8 cellular contexts compared by ENCODE assay signal in the genomic region with DNA sequence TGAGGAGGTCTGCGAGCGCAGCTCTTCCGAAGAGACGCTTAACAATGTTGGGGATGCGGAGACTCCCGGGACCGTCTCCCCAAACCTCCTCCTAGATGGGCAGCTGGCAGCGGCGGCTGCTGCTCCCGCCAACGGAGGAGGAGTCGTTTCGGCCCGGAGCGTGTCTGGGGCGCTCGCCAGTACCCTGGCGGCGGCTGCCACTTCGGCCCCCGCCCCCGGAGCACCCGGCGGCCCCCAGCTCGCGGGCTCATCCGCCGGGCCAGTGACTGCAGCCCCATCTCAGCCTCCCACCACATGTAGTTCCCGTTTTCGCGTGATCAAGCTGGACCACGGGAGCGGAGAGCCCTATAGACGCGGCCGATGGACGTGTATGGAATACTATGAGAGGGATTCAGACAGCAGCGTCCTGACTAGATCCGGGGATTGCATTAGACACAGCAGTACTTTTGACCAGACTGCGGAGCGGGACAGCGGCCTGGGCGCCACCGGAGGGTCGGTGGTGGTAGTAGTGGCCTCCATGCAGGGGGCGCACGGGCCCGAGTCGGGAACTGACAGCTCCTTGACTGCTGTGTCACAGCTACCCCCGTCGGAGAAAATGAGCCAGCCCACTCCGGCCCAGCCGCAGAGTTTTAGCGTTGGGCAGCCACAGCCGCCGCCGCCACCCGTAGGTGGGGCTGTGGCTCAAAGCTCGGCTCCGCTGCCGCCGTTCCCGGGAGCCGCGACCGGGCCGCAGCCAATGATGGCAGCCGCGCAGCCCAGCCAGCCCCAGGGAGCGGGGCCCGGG. TPM values are rescaled to one million over a fixed set of nuclear protein-coding genes. Genes with fewer than 3 reads are reported as not detected.
DNase-seq lines count a peak whose midpoint lies in the region; ATAC-seq lines count a peak whose summit lies in the region.

No MANE protein-coding gene starts in this region.

- H3K27ac ChIP-seq in ACC112 (ENCODE audit: low read depth, low read length) (peak overlapping the region; percentile 97), mesodermal cell (ENCODE audit: low read depth, low read length, severe bottlenecking) (peak overlapping the region; percentile 98)

- no peaks in the 10 kb centered on the region for H3K27me3 ChIP-seq in ACC112 (ENCODE audit: insufficient read depth, low read length)
- H3K27me3 ChIP-seq in endocrine pancreas (ENCODE audit: control insufficient read depth, insufficient read depth, low read length) = no peaks in the 10 kb centered on the region

- ATAC-seq in GM18502 (IDR thresholded peaks at IDR 0.05; ENCODE audit: poor library complexity, unreplicated experiment) (peak; percentile 39), HG03045 (IDR thresholded peaks at IDR 0.05; ENCODE audit: unreplicated experiment) (peak; percentile 32)

- 0% methylated on average over 58 to 59 of the region's 71 CpGs for WGBS in mesodermal cell (ENCODE audit: insufficient coverage in 2 of 2), 2 experiments

- peak overlapping the region; percentile 90 for H3K4me3 ChIP-seq in ACC112 (ENCODE audit: low read depth, low read length)
- peak overlapping the region; percentile 50 for H3K4me3 ChIP-seq in endocrine pancreas (ENCODE audit: control insufficient read depth, insufficient read depth, low read length)
- H3K4me3 ChIP-seq in mesodermal cell (ENCODE audit: extremely low read depth, insufficient read depth, low read length, poor library complexity, severe bottlenecking) = peak overlapping the region; percentile 95

- no peak overlapping the region for H2AFZ ChIP-seq in ACC112 (ENCODE audit: low read length, unreplicated experiment)

- H3K79me2 ChIP-seq in ACC112 (ENCODE audit: control insufficient read depth, insufficient read depth, low read length, unreplicated experiment) = peaks cover 70% of the 10 kb centered on the region

- no peaks in the 10 kb centered on the region for H3K9me3 ChIP-seq in endocrine pancreas (ENCODE audit: control insufficient read depth, low read length)
- H3K9me3 ChIP-seq in mesodermal cell (ENCODE audit: control insufficient read depth, low read length) = no peaks in the 10 kb centered on the region

- H3K4me1 ChIP-seq in ACC112 (ENCODE audit: control insufficient read depth, insufficient read depth, low read length, unreplicated experiment) (peaks cover 19% of the 10 kb centered on the region), endocrine pancreas (ENCODE audit: control insufficient read depth, insufficient read depth, low read length) (peaks cover 15% of the 10 kb centered on the region), mesodermal cell (ENCODE audit: control insufficient read depth, insufficient read depth, low read length, poor library complexity, severe bottlenecking) (no peaks in the 10 kb centered on the region)

- H3K36me3 ChIP-seq in ACC112 (ENCODE audit: insufficient read depth, low read length) (peaks cover 16% of the 10 kb centered on the region; the same call in 1 of the 2 replicates), endocrine pancreas (ENCODE audit: control insufficient read depth, insufficient read depth, low read length) (no peaks in the 10 kb centered on the region), mesodermal cell (ENCODE audit: control insufficient read depth, insufficient read depth, low read length) (peaks cover 21% of the 10 kb centered on the region)

- DNase-seq in NCI-H526 treated with DMSO at 0.1 percent for 48 hours (lab: John Stamatoyannopoulos, UW) = peak; percentile 70
- peak; percentile 48 to 55 for DNase-seq in activated CD8-positive, alpha-beta memory T cell treated with anti-CD3 and anti-CD28 coated beads for 4 hours (ENCODE audit: low read depth in 2 of 2)
- peak; percentile 41 to 59 for DNase-seq in stimulated activated CD8-positive, alpha-beta memory T cell treated with anti-CD3 and anti-CD28 coated beads, Interleukin-4, amount 100 ng/mL, for 4 hours (ENCODE audit: low read depth in 2 of 2, low spot score in 1 of 2)

- H3K9ac ChIP-seq in endocrine pancreas (ENCODE audit: control insufficient read depth, insufficient read depth, low read length) = peak overlapping the region; percentile 100

RNA-seq across cellular contexts. Expression of a gene that starts 1.6 kb away (rescaled TPM):
- polyA plus RNA-seq in mesodermal cell (2013, experiment 1 of 2) = 38.9 TPM
- polyA plus RNA-seq in mesodermal cell (2013, experiment 2 of 2) = 36.0 TPM

Comparison
In these comparisons a context has a peak if more than half of its experiments do, and no peak if none do; other contexts are left out.
1. Peak in every context shown above with its lines: DNase-seq, ATAC-seq, H3K4me3 ChIP-seq and H3K27ac ChIP-seq.